10 cellular contexts compared by ENCODE assay signal in genomic region chr20:31663524-31663837, GRCh38. TPM values are rescaled to one million over a fixed set of nuclear protein-coding genes. Genes with fewer than 3 reads are reported as not detected.
DNase-seq lines count a peak whose midpoint lies in the region; ATAC-seq and TF ChIP-seq lines count a peak whose summit lies in the region.
"Had no signal": no experiment of that assay in that cellular context is flagged by ENCODE, and none has a peak within 500 bp of the region (broad histone marks: within the 10 kb centered on the region; RNA-seq: fewer than 3 reads in every experiment).

No MANE protein-coding gene starts in this region.

- TF ChIP-seq CTCF in left ventricle myocardium inferior (IDR thresholded peaks at IDR 0.05; ENCODE audit: borderline replicate concordance) (no peak), body of pancreas (IDR thresholded peaks at IDR 0.05) (no peak), ovary (IDR thresholded peaks at IDR 0.05) (no peak)

- TF ChIP-seq POLR2A in body of pancreas (IDR thresholded peaks at IDR 0.05) (no peak), ovary (IDR thresholded peaks at IDR 0.05) (no peak)

- H3K27ac Mint-ChIP-seq in naive thymus-derived CD4-positive, alpha-beta T cell = peak overlapping the region in 5 of 9 donors; percentile 48 to 84 (median 72)

- DNase-seq in left ventricle myocardium inferior = no peak
- no peak for DNase-seq in Right ventricle myocardium inferior (ENCODE audit: missing footprints)
- DNase-seq in body of pancreas = no peak
- no peak for DNase-seq in naive thymus-derived CD4-positive, alpha-beta T cell
- DNase-seq in DMS 273 (lab: John Stamatoyannopoulos, UW; ENCODE audit: unreplicated experiment) = no peak
- DNase-seq in NCI-H1436 treated with DMSO at 0.1 percent for 48 hours (lab: John Stamatoyannopoulos, UW) = no peak
- no peak for DNase-seq in ovary

- no peak for TF ChIP-seq EP300 in ovary (IDR thresholded peaks at IDR 0.05)

- H3K27me3 ChIP-seq in left ventricle myocardium inferior (ENCODE audit: low read depth) (no peaks in the 10 kb centered on the region), body of pancreas (no peaks in the 10 kb centered on the region), ovary (no peaks in the 10 kb centered on the region)
- no peaks in the 10 kb centered on the region for H3K27me3 ChIP-seq in naive thymus-derived CD4-positive, alpha-beta T cell (ENCODE audit: control insufficient read depth in 2 of 2, insufficient read depth in 2 of 2, low read length in 2 of 2)

- ATAC-seq in Right ventricle myocardium inferior = no peak
- no peak for ATAC-seq in body of pancreas
- ATAC-seq in naive thymus-derived CD4-positive, alpha-beta T cell = no peak
- no peak for ATAC-seq in HG02798 (IDR thresholded peaks at IDR 0.05; ENCODE audit: poor library complexity, unreplicated experiment)

- H3K27me3 Mint-ChIP-seq in naive thymus-derived CD4-positive, alpha-beta T cell = no peaks in the 10 kb centered on the region

- H3K36me3 ChIP-seq in left ventricle myocardium inferior (peaks cover 28% of the 10 kb centered on the region), body of pancreas (replicated peaks in 1 of 2; ENCODE audit: insufficient read depth in 1 of 2, low read depth in 2 of 2) (peaks cover 0 to 6% of the 10 kb centered on the region in 2 donors), ovary (no peaks in the 10 kb centered on the region)
- peaks cover 0 to 21% (median 0%) of the 10 kb centered on the region in 3 experiments for H3K36me3 ChIP-seq in naive thymus-derived CD4-positive, alpha-beta T cell (ENCODE audit: control insufficient read depth in 2 of 3, insufficient read depth in 3 of 3, low read length in 3 of 3)

- H3K9me3 Mint-ChIP-seq in naive thymus-derived CD4-positive, alpha-beta T cell = peaks cover 0 to 1% (median 0%) of the 10 kb centered on the region in 11 donors

- H3K9me3 ChIP-seq in left ventricle myocardium inferior (replicated peaks) = no peaks in the 10 kb centered on the region
- no peaks in the 10 kb centered on the region for H3K9me3 ChIP-seq in body of pancreas
- H3K9me3 ChIP-seq in naive thymus-derived CD4-positive, alpha-beta T cell (ENCODE audit: control insufficient read depth in 2 of 3, low read length in 3 of 3) = no peaks in the 10 kb centered on the region
- no peaks in the 10 kb centered on the region for H3K9me3 ChIP-seq in ovary

- H3K4me1 ChIP-seq in left ventricle myocardium inferior (peaks cover 70% of the 10 kb centered on the region), body of pancreas (peaks cover 60% of the 10 kb centered on the region), ovary (ENCODE audit: insufficient read depth) (peaks cover 11% of the 10 kb centered on the region)
- peaks cover 4 to 28% of the 10 kb centered on the region in 2 donors for H3K4me1 ChIP-seq in naive thymus-derived CD4-positive, alpha-beta T cell (ENCODE audit: control insufficient read depth in 2 of 2, insufficient read depth in 2 of 2, low read length in 2 of 2)

- no peak overlapping the region for H3K4me3 Mint-ChIP-seq in naive thymus-derived CD4-positive, alpha-beta T cell

- POLR2A ChIA-PET in naive thymus-derived CD4-positive, alpha-beta T cell (lab: Charles Lee) = interaction anchor here (0.6 to 2.5 kb wide), 3 partner anchors 55 to 75 kb away, joined by 4 to 13 read pairs (median 4); partner anchors contain the start of gene BCL2L1

- intact Hi-C loops in left ventricle myocardium inferior (cut with micrococcal nuclease) (no loop called here), Right ventricle myocardium inferior (cut with DNase I) (loop anchor here (10.0 kb wide), 1 partner anchor 151 kb away; the partner anchor contains the start of gene MYLK2), body of pancreas (cut with DNase I) (loop anchor here (5.0 kb wide), 1 partner anchor 64 kb away; no protein-coding TSS in a partner anchor), ovary (cut with DNase I) (loop anchor here in 1 of 4 donors (2.0 kb wide), 1 partner anchor 59 kb away; the partner anchor contains the start of gene BCL2L1)
- intact Hi-C loops in naive thymus-derived CD4-positive, alpha-beta T cell (cut with micrococcal nuclease) = loop anchor here in 1 of 2 donors (10.0 kb wide), 1 partner anchor 351 kb away; the partner anchor contains the start of gene CCM2L

- H3K4me3 ChIP-seq in left ventricle myocardium inferior = no peak overlapping the region
- no peak overlapping the region for H3K4me3 ChIP-seq in body of pancreas
- no peak overlapping the region for H3K4me3 ChIP-seq in naive thymus-derived CD4-positive, alpha-beta T cell (ENCODE audit: low read length)
- no peak overlapping the region for H3K4me3 ChIP-seq in ovary

- 79 to 94% methylated on average over 2 of the region's 2 CpGs for WGBS in body of pancreas, 2 donors
- WGBS in ovary, 3 donors = 78 to 81% (median 80%) methylated on average over 2 of the region's 2 CpGs

- CTCF ChIA-PET in naive thymus-derived CD4-positive, alpha-beta T cell (lab: Charles Lee) = interaction anchor here (0.7 to 2.9 kb wide), 2 partner anchors 22 to 60 kb away, joined by 3 to 31 read pairs; no protein-coding TSS in a partner anchor

- H3K36me3 Mint-ChIP-seq in naive thymus-derived CD4-positive, alpha-beta T cell = peaks cover 0 to 23% (median 0%) of the 10 kb centered on the region in 5 donors

- H3K27ac ChIP-seq in left ventricle myocardium inferior (replicated peaks) (peak overlapping the region; percentile 95), body of pancreas (peak overlapping the region; percentile 41 to 72 (median 69)), ovary (no peak overlapping the region)
- H3K27ac ChIP-seq in naive thymus-derived CD4-positive, alpha-beta T cell (ENCODE audit: low read depth, low read length) = no peak overlapping the region

- peaks cover 32 to 63% (median 43%) of the 10 kb centered on the region in 7 donors for H3K4me1 Mint-ChIP-seq in naive thymus-derived CD4-positive, alpha-beta T cell

RNA-seq across cellular contexts. Expression of gene COX4I2, which starts 25.8 kb away (rescaled TPM):
- total RNA-seq in left ventricle myocardium inferior = 7.6 TPM
- total RNA-seq in Right ventricle myocardium inferior = 7.1 TPM
- not detected for total RNA-seq in body of pancreas
- not detected for total RNA-seq in naive thymus-derived CD4-positive, alpha-beta T cell
- not detected for polyA plus RNA-seq in naive thymus-derived CD4-positive, alpha-beta T cell
- total RNA-seq in ovary = 1 to 10 TPM in 6 of 7 donors, not detected in 1; 1.1 to 3.5 (median 2.1) TPM
- polyA plus RNA-seq in ovary = 1 to 10 TPM; 3.5 to 6.6 TPM
- total RNA-seq: activated CD8-positive, alpha-beta memory T cell treated with anti-CD3 and anti-CD28 coated beads for 36 hours had no signal
- polyA plus RNA-seq: BJ had no signal

RNA-seq across cellular contexts. Expression of gene ID1, which starts 58.4 kb away (rescaled TPM):
- total RNA-seq in left ventricle myocardium inferior = 91.5 TPM
- 98.9 TPM for total RNA-seq in Right ventricle myocardium inferior
- total RNA-seq in body of pancreas = 100 to 1,000 TPM; 169 to 245 TPM
- 10 to 100 TPM in 1 of 5 experiments, 1 to 10 TPM in 1, under 1 TPM in 3; 0.41 to 16.9 (median 0.62) TPM for total RNA-seq in naive thymus-derived CD4-positive, alpha-beta T cell
- polyA plus RNA-seq in naive thymus-derived CD4-positive, alpha-beta T cell = not detected
- total RNA-seq in ovary = 100 to 1,000 TPM in 3 of 7 donors, 10 to 100 TPM in 4; 42.6 to 353 (median 64.2) TPM
- polyA plus RNA-seq in ovary = 10 to 100 TPM; 26.0 to 86.9 TPM

RNA-seq across cellular contexts. Expression of gene BCL2L1, which starts 59.2 kb away (rescaled TPM):
- total RNA-seq in left ventricle myocardium inferior = 53.2 TPM
- total RNA-seq in Right ventricle myocardium inferior = 55.2 TPM
- 100 to 1,000 TPM in 1 of 2 donors, 10 to 100 TPM in 1; 96.2 to 103 TPM for total RNA-seq in body of pancreas
- total RNA-seq in naive thymus-derived CD4-positive, alpha-beta T cell = 100 to 1,000 TPM in 1 of 5 experiments, 10 to 100 TPM in 4; 15.0 to 111 (median 19.4) TPM
- 10 to 100 TPM; 11.5 to 12.7 TPM for polyA plus RNA-seq in naive thymus-derived CD4-positive, alpha-beta T cell
- total RNA-seq in ovary = 10 to 100 TPM; 21.7 to 65.1 (median 40.4) TPM
- 10 to 100 TPM; 31.6 to 35.6 TPM for polyA plus RNA-seq in ovary

Comparison
In these comparisons a context has a peak if more than half of its experiments do, and no peak if none do; other contexts are left out.
1. H3K27ac ChIP-seq: peak in left ventricle myocardium inferior (single experiment) and body of pancreas (4 of 4); none in naive thymus-derived CD4-positive, alpha-beta T cell (single experiment) and ovary (0 of 2).